19 cellular contexts compared by ENCODE assay signal in genomic region chr7:120043250-120043649, GRCh38.
A peak's percentile ranks its signal among the peaks of the same experiment; 100 is the strongest.
DNase-seq lines count a peak whose midpoint lies in the region; ATAC-seq and TF ChIP-seq lines count a peak whose summit lies in the region.
"Had no signal": no experiment of that assay in that cellular context is flagged by ENCODE, and none has a peak within 500 bp of the region (broad histone marks: within the 10 kb centered on the region; RNA-seq: fewer than 3 reads in every experiment).

No MANE protein-coding gene starts in this region.

- no peaks in the 10 kb centered on the region for H3K36me3 Mint-ChIP-seq in activated T-cell treated with anti-CD3 and anti-CD28 coated beads, Interleukin-2, amount 50 U/mL, for 72 hours (ENCODE audit: insufficient read depth in 2 of 2)
- no peaks in the 10 kb centered on the region for H3K36me3 Mint-ChIP-seq in mesothelial cell of epicardium
- H3K36me3 Mint-ChIP-seq: CD4-positive, CD25-positive, alpha-beta regulatory T cell had no signal

- no peak overlapping the region for H3K4me3 Mint-ChIP-seq in activated T-cell treated with anti-CD3 and anti-CD28 coated beads, Interleukin-2, amount 50 U/mL, for 72 hours
- no peak overlapping the region for H3K4me3 Mint-ChIP-seq in mesothelial cell of epicardium
- H3K4me3 Mint-ChIP-seq: CD4-positive, CD25-positive, alpha-beta regulatory T cell had no signal

- in situ Hi-C loops in astrocyte of the spinal cord (cut with HindIII; ENCODE audit: low sequenced_read_pairs): no loop called here

- peaks cover 5 to 6% of the 10 kb centered on the region in 2 donors for H3K9me3 Mint-ChIP-seq in activated T-cell treated with anti-CD3 and anti-CD28 coated beads, Interleukin-2, amount 50 U/mL, for 72 hours
- peaks cover 28% of the 10 kb centered on the region for H3K9me3 Mint-ChIP-seq in mesothelial cell of epicardium

- H3K27ac Mint-ChIP-seq in activated T-cell treated with anti-CD3 and anti-CD28 coated beads, Interleukin-2, amount 50 U/mL, for 72 hours: no peak overlapping the region
- H3K27ac Mint-ChIP-seq in mesothelial cell of epicardium: no peak overlapping the region
- H3K27ac Mint-ChIP-seq: CD4-positive, CD25-positive, alpha-beta regulatory T cell had no signal

- ATAC-seq in activated T-cell treated with anti-CD3 and anti-CD28 coated beads, Interleukin-2, amount 50 U/mL, for 72 hours (replicated peaks in 1 of 2): no peak
- ATAC-seq: K562, Panc1 had no signal

- H3K4me3 ChIP-seq in astrocyte of the spinal cord (ENCODE audit: low read depth, low read length) (no peak overlapping the region), fibroblast of mammary gland (ENCODE audit: control insufficient read depth, low read depth, low read length) (no peak overlapping the region)
- H3K4me3 ChIP-seq: BLaER1, K562, MG63, SK-N-MC had no signal

- no peak for TF ChIP-seq CTCF in astrocyte of the spinal cord (IDR thresholded peaks at IDR 0.05; ENCODE audit: low read depth, low read length)
- no peak for TF ChIP-seq CTCF in fibroblast of mammary gland (conservative IDR thresholded peaks at IDR 0.05; ENCODE audit: control insufficient read depth, insufficient read depth, low read depth, low read length)
- TF ChIP-seq CTCF in mesothelial cell of epicardium (IDR thresholded peaks at IDR 0.05; ENCODE audit: unreplicated experiment): no peak

- no peaks in the 10 kb centered on the region for H3K4me1 Mint-ChIP-seq in activated T-cell treated with anti-CD3 and anti-CD28 coated beads, Interleukin-2, amount 50 U/mL, for 72 hours (ENCODE audit: low read depth)
- H3K4me1 Mint-ChIP-seq in mesothelial cell of epicardium: no peaks in the 10 kb centered on the region
- H3K4me1 Mint-ChIP-seq: CD4-positive, CD25-positive, alpha-beta regulatory T cell had no signal

- no peaks in the 10 kb centered on the region for H3K27me3 Mint-ChIP-seq in activated T-cell treated with anti-CD3 and anti-CD28 coated beads, Interleukin-2, amount 50 U/mL, for 72 hours (ENCODE audit: low read depth)
- no peaks in the 10 kb centered on the region for H3K27me3 Mint-ChIP-seq in mesothelial cell of epicardium (ENCODE audit: low read depth)
- H3K27me3 Mint-ChIP-seq: CD4-positive, CD25-positive, alpha-beta regulatory T cell had no signal

- DNase-seq in HT1080 (ENCODE audit: low read depth) (peak; percentile 51), astrocyte of the spinal cord (ENCODE audit: low read depth, low spot score) (peak; percentile 80), fibroblast of mammary gland (ENCODE audit: low read depth) (peak; percentile 52), renal cortical epithelial cell (ENCODE audit: low read depth) (peak; percentile 71), putamen (ENCODE audit: low spot score) (no peak), mesothelial cell of epicardium (ENCODE audit: low spot score in 2 of 2, unreplicated experiment in 2 of 2) (no peak)
- DNase-seq in stimulated activated CD4-positive, alpha-beta T cell treated with anti-CD3 and anti-CD28 coated beads, Interleukin-2, amount 100 ng/mL, for 24 hours: no peak
- no peak for DNase-seq in activated T-cell treated with anti-CD3 and anti-CD28 coated beads, Interleukin-2, amount 50 U/mL, for 72 hours
- DNase-seq: CD4-positive, CD25-positive, alpha-beta regulatory T cell; MG63; NCI-H2081; NCI-H226; NCI-H510A; NCI-H69; SHP77 treated with DMSO at 0.1 percent for 48 hours had no signal

Comparison
In these comparisons a context has a peak if more than half of its experiments do, and no peak if none do; other contexts are left out.
1. DNase-seq: peak in HT1080 (single experiment), astrocyte of the spinal cord (single experiment), fibroblast of mammary gland (single experiment) and renal cortical epithelial cell (single experiment); none in putamen (single experiment), stimulated activated CD4-positive, alpha-beta T cell treated with anti-CD3 and anti-CD28 coated beads, Interleukin-2, amount 100 ng/mL, for 24 hours (0 of 2), activated T-cell treated with anti-CD3 and anti-CD28 coated beads, Interleukin-2, amount 50 U/mL, for 72 hours (0 of 2) and mesothelial cell of epicardium (0 of 2).